Comparison of ENCODE assay signal across 8 cellular contexts in genomic region chr19:52941941-52942370, GRCh38. TPM values are rescaled to one million over a fixed set of nuclear protein-coding genes. Genes with fewer than 3 reads are reported as not detected.
A peak's percentile ranks its signal among the peaks of the same experiment; 100 is the strongest.
DNase-seq lines count a peak whose midpoint lies in the region; ATAC-seq and TF ChIP-seq lines count a peak whose summit lies in the region.

No MANE protein-coding gene starts in this region.

- TF ChIP-seq CTCF in BE2C (IDR thresholded peaks at IDR 0.05; ENCODE audit: low read depth, low read length) (no peak), activated B cell treated with CpG ODN at 0.5 μM for 24 hours (IDR thresholded peaks at IDR 0.05) (no peak), nephron (IDR thresholded peaks at IDR 0.05; ENCODE audit: unreplicated experiment in 3 of 3) (no peak)

- POLR2A ChIA-PET in activated B cell treated with CpG ODN at 0.5 μM for 24 hours (lab: Charles Lee), result interaction anchor here (0.7 to 0.8 kb wide), 3 partner anchors 19 to 894 kb away, joined by 3 to 6 read pairs (median 3); no protein-coding TSS in a partner anchor

- no peak for DNase-seq in BE2C
- peak; percentile 31 for DNase-seq in activated B cell treated with CpG ODN at 0.5 μM for 24 hours
- no peak for DNase-seq in pons (ENCODE audit: low spot score)

- H3K4me3 ChIP-seq in BE2C (ENCODE audit: low read depth, low read length), result peak overlapping the region; percentile 81

- CTCF ChIA-PET in activated B cell treated with CpG ODN at 0.5 μM for 24 hours (lab: Charles Lee), result no interaction called here

- H3K36me3 ChIP-seq in BE2C, result no peaks in the 10 kb centered on the region

- no peaks in the 10 kb centered on the region for H3K27me3 Mint-ChIP-seq in activated B cell treated with CpG ODN at 0.5 μM for 24 hours
- no peaks in the 10 kb centered on the region for H3K27me3 Mint-ChIP-seq in nephron (ENCODE audit: low read depth)

- no peaks in the 10 kb centered on the region for H3K9me3 ChIP-seq in BE2C

- no peaks in the 10 kb centered on the region for H3K27me3 ChIP-seq in BE2C

- H3K4me1 Mint-ChIP-seq in activated B cell treated with CpG ODN at 0.5 μM for 24 hours, result peaks cover 33% of the 10 kb centered on the region
- H3K4me1 Mint-ChIP-seq in nephron, result peaks cover 33% of the 10 kb centered on the region

- intact Hi-C loops in activated B cell treated with CpG ODN at 0.5 μM for 24 hours (cut with micrococcal nuclease), result loop anchor here (1.0 to 5.0 kb wide), 7 partner anchors 19 to 755 kb away; partner anchors contain the start of genes ZNF160, ZNF320, ZNF808 and ZNF816

- peak; percentile 35 for ATAC-seq in GM18907 (IDR thresholded peaks at IDR 0.05; ENCODE audit: unreplicated experiment)
- peak; percentile 26 for ATAC-seq in HG03460 (IDR thresholded peaks at IDR 0.05; ENCODE audit: unreplicated experiment)
- peak; percentile 37 for ATAC-seq in activated B cell treated with CpG ODN at 0.5 μM for 24 hours (ENCODE audit: low read depth)
- ATAC-seq in esophagus mucosa, result peak; percentile 43
- ATAC-seq in GM18520 (IDR thresholded peaks at IDR 0.05; ENCODE audit: unreplicated experiment), result no peak

- H3K27ac Mint-ChIP-seq in activated B cell treated with CpG ODN at 0.5 μM for 24 hours, result peak overlapping the region; percentile 92
- peak overlapping the region; percentile 29 to 88 (median 57) for H3K27ac Mint-ChIP-seq in nephron

- no peaks in the 10 kb centered on the region for H3K4me1 ChIP-seq in BE2C

- peak overlapping the region; percentile 96 for H3K4me3 Mint-ChIP-seq in activated B cell treated with CpG ODN at 0.5 μM for 24 hours
- H3K4me3 Mint-ChIP-seq in nephron, result peak overlapping the region; percentile 87 to 90 (median 89)

- H3K9me3 Mint-ChIP-seq in activated B cell treated with CpG ODN at 0.5 μM for 24 hours (peaks cover 2% of the 10 kb centered on the region), nephron (peaks cover 13% of the 10 kb centered on the region)

- peaks cover 13% of the 10 kb centered on the region for H3K36me3 Mint-ChIP-seq in activated B cell treated with CpG ODN at 0.5 μM for 24 hours (ENCODE audit: low read depth)
- peaks cover 20% of the 10 kb centered on the region for H3K36me3 Mint-ChIP-seq in nephron (ENCODE audit: low read depth)

RNA-seq across cellular contexts. Expression of gene ZNF888, which starts 18.7 kb away (rescaled TPM):
- 0.46 TPM for polyA plus RNA-seq in BE2C (2012; ENCODE audit: insufficient read depth, insufficient read length, low read depth)
- 9.0 and 11.9 TPM in 2 replicates for total RNA-seq in activated B cell treated with CpG ODN at 0.5 μM for 24 hours
- 3.6 TPM for total RNA-seq in esophagus mucosa

RNA-seq across cellular contexts. Expression of gene ZNF816, which starts 20.7 kb away (rescaled TPM):
- polyA plus RNA-seq in BE2C (2012; ENCODE audit: insufficient read depth, insufficient read length, low read depth), result 3.6 TPM
- 17.0 and 18.0 TPM in 2 replicates for total RNA-seq in activated B cell treated with CpG ODN at 0.5 μM for 24 hours
- total RNA-seq in esophagus mucosa, result 3.8 TPM

RNA-seq across cellular contexts. Expression of gene ZNF320, which starts 44.5 kb away (rescaled TPM):
- polyA plus RNA-seq in BE2C (2012; ENCODE audit: insufficient read depth, insufficient read length, low read depth), result 9.9 TPM
- total RNA-seq in activated B cell treated with CpG ODN at 0.5 μM for 24 hours, result 23.0 and 24.0 TPM in 2 replicates
- total RNA-seq in esophagus mucosa, result 3.8 TPM
